10 cellular contexts compared by ENCODE assay signal in genomic region chr15:77654975-77655374, GRCh38. TPM values are rescaled to one million over a fixed set of nuclear protein-coding genes. Genes with fewer than 3 reads are reported as not detected.
DNase-seq lines count a peak whose midpoint lies in the region; ATAC-seq and TF ChIP-seq lines count a peak whose summit lies in the region.
"Had no signal": no experiment of that assay in that cellular context is flagged by ENCODE, and none has a peak within 500 bp of the region (broad histone marks: within the 10 kb centered on the region; RNA-seq: fewer than 3 reads in every experiment).

No MANE protein-coding gene starts in this region.

- no peak overlapping the region for H3K27ac Mint-ChIP-seq in WTC11

- H3K4me1 ChIP-seq in lower lobe of right lung: no peaks in the 10 kb centered on the region

- DNase-seq in DMS53 treated with DMSO at 0.1 percent for 48 hours (lab: John Stamatoyannopoulos, UW; ENCODE audit: unreplicated experiment) (peak; percentile 12), HT-29 (ENCODE audit: low spot score) (peak; percentile 63), WTC11 (ENCODE audit: low spot score) (peak; percentile 76), lower lobe of right lung (no peak), GM03348 (ENCODE audit: low spot score) (no peak)
- no peak for DNase-seq in effector CD4-positive, alpha-beta T cell
- DNase-seq: NCI-H526 treated with DMSO at 0.1 percent for 48 hours; stimulated activated CD4-positive, alpha-beta T cell treated with anti-CD3 and anti-CD28 coated beads, Interleukin-2, amount 100 ng/mL, for 24 hours had no signal

- no peak overlapping the region for H3K27ac ChIP-seq in lower lobe of right lung

- TF ChIP-seq CTCF in WTC11 (IDR thresholded peaks at IDR 0.05) (peak; percentile 66; the same call in 1 of the 2 replicates), lower lobe of right lung (IDR thresholded peaks at IDR 0.05) (peak; percentile 17)

- H3K9me3 ChIP-seq in lower lobe of right lung: no peaks in the 10 kb centered on the region

- peaks cover 22% of the 10 kb centered on the region for H3K27me3 ChIP-seq in lower lobe of right lung (ENCODE audit: low read depth)

- ATAC-seq in WTC11: peak; percentile 78
- no peak for ATAC-seq in lower lobe of right lung
- no peak for ATAC-seq in HG03457 (IDR thresholded peaks at IDR 0.05; ENCODE audit: unreplicated experiment)
- no peak for ATAC-seq in GM21576 (IDR thresholded peaks at IDR 0.05; ENCODE audit: unreplicated experiment)

- peaks cover 4% of the 10 kb centered on the region; the same call in 1 of the 2 replicates for H3K27me3 Mint-ChIP-seq in WTC11 (ENCODE audit: low read depth)

- CTCF ChIA-PET in WTC11 (lab: Charles Lee): interaction anchor here (0.6 to 15.4 kb wide), 81 partner anchors 9 to 620 kb away, joined by 3 to 237 read pairs (median 4); partner anchors contain the start of genes HMG20A and LINGO1

- peaks cover 7% of the 10 kb centered on the region for H3K9me3 Mint-ChIP-seq in WTC11

- intact Hi-C loops in lower lobe of right lung (cut with DNase I): no loop called here

- H3K4me3 Mint-ChIP-seq in WTC11: no peak overlapping the region

- H3K4me3 ChIP-seq in lower lobe of right lung: no peak overlapping the region

- POLR2A ChIA-PET in WTC11 (lab: Charles Lee): interaction anchor here (1.3 to 1.5 kb wide), 2 partner anchors 21 to 24 kb away, joined by 4 read pairs; no protein-coding TSS in a partner anchor

- H3K4me1 Mint-ChIP-seq in WTC11: peaks cover 17% of the 10 kb centered on the region

- peaks cover 7% of the 10 kb centered on the region for H3K36me3 Mint-ChIP-seq in WTC11

- H3K36me3 ChIP-seq in lower lobe of right lung: no peaks in the 10 kb centered on the region

TF ChIP-seq in WTC11, 78 proteins besides CTCF, POLR2A, EP300 and RAD21:
- no peak for TF ChIP-seq ZNF532 (CRISPR knock-in tag; IDR thresholded peaks at IDR 0.05; ENCODE audit: borderline replicate concordance)
- no peak for TF ChIP-seq CDX4 (CRISPR knock-in tag; IDR thresholded peaks at IDR 0.05; ENCODE audit: borderline replicate concordance)
- no peak for TF ChIP-seq MLX (CRISPR knock-in tag; IDR thresholded peaks at IDR 0.05)
- no peak for TF ChIP-seq TEAD1 (CRISPR knock-in tag; IDR thresholded peaks at IDR 0.05)
- no peak for TF ChIP-seq RELA (CRISPR knock-in tag; IDR thresholded peaks at IDR 0.05; ENCODE audit: borderline replicate concordance)
- no peak for TF ChIP-seq GABPB1 (CRISPR knock-in tag; IDR thresholded peaks at IDR 0.05)
- no peak for TF ChIP-seq ZNF671 (CRISPR knock-in tag; IDR thresholded peaks at IDR 0.05)
- TF ChIP-seq PREB (CRISPR knock-in tag; IDR thresholded peaks at IDR 0.05; ENCODE audit: borderline replicate concordance): no peak
- no peak for TF ChIP-seq ZNF423 (CRISPR knock-in tag; IDR thresholded peaks at IDR 0.05)
- TF ChIP-seq ZNF396 (CRISPR knock-in tag; IDR thresholded peaks at IDR 0.05; ENCODE audit: borderline replicate concordance): no peak
- no peak for TF ChIP-seq IRF2 (CRISPR knock-in tag; IDR thresholded peaks at IDR 0.05; ENCODE audit: borderline replicate concordance, low read depth)
- no peak for TF ChIP-seq FOXP1 (CRISPR knock-in tag; IDR thresholded peaks at IDR 0.05; ENCODE audit: borderline replicate concordance)
- no peak for TF ChIP-seq TEAD4 (CRISPR knock-in tag; IDR thresholded peaks at IDR 0.05)
- no peak for TF ChIP-seq IRF1 (CRISPR knock-in tag; IDR thresholded peaks at IDR 0.05)
- no peak for TF ChIP-seq NFYB (CRISPR knock-in tag; conservative IDR thresholded peaks at IDR 0.05; ENCODE audit: low read depth)
- no peak for TF ChIP-seq NFE2L1 (CRISPR knock-in tag; IDR thresholded peaks at IDR 0.05)

RNA-seq across cellular contexts. Expression of gene LINGO1, which starts 22.3 kb away (rescaled TPM):
- total RNA-seq in HT-29 (2014; rRNA removed; shearing (Covaris generic)): 0.16 and 0.31 TPM in 2 replicates
- total RNA-seq in WTC11 (2021) (51.3 to 60.5 TPM (median 58.9 TPM) in 3 replicates), lower lobe of right lung (0.86 TPM)

Comparison
In these comparisons a context has a peak if more than half of its experiments do, and no peak if none do; other contexts are left out.
1. DNase-seq: peak in DMS53 treated with DMSO at 0.1 percent for 48 hours (single experiment), HT-29 (single experiment) and WTC11 (single experiment); none in lower lobe of right lung (single experiment), effector CD4-positive, alpha-beta T cell (single experiment) and GM03348 (single experiment).
2. RNA of gene LINGO1, which starts 22.3 kb away (total RNA-seq): 51.3 to 60.5 TPM in WTC11; 0.86 TPM in lower lobe of right lung (single experiment) and 0.16 to 0.31 TPM in HT-29; every median in the first group is over 10 times any median in the second.